ENCODE assay signal across 30 cellular contexts in genomic region chr16:58226790-58227189, GRCh38.
"Had no signal": no experiment of that assay in that cellular context is flagged by ENCODE, and none has a peak within 500 bp of the region (broad histone marks: within the 10 kb centered on the region; RNA-seq: fewer than 3 reads in every experiment).

No MANE protein-coding gene starts in this region.

- H3K4me3 Mint-ChIP-seq: dendritic cell treated with granulocyte-macrophage colony-stimulating factor and Interleukin-4, amounts not matched to agents 40 ng/mL and 50 ng/mL, for 4 days; effector memory CD8-positive, alpha-beta T cell; endodermal cell had no signal

- H3K9me3 ChIP-seq: colonic mucosa, esophagus muscularis mucosa, esophagus squamous epithelium, gastrocnemius medialis, gastroesophageal sphincter, heart left ventricle, heart right ventricle had no signal

- H2AFZ ChIP-seq: hepatocyte had no signal

- H3K4me3 ChIP-seq: colonic mucosa, coronary artery, dorsolateral prefrontal cortex, esophagus muscularis mucosa, esophagus squamous epithelium, gastrocnemius medialis, gastroesophageal sphincter, heart left ventricle, heart right ventricle, hepatocyte had no signal

- H3K4me2 ChIP-seq: hepatocyte had no signal

- H3K27ac ChIP-seq: colonic mucosa, coronary artery, dorsolateral prefrontal cortex, epithelial cell of prostate, esophagus muscularis mucosa, esophagus squamous epithelium, foreskin keratinocyte, gastrocnemius medialis, gastroesophageal sphincter, heart left ventricle, heart right ventricle, hepatocyte had no signal

- H3K79me2 ChIP-seq: hepatocyte had no signal

- H3K9me3 Mint-ChIP-seq: dendritic cell treated with granulocyte-macrophage colony-stimulating factor and Interleukin-4, amounts not matched to agents 40 ng/mL and 50 ng/mL, for 4 days; effector memory CD8-positive, alpha-beta T cell; endodermal cell had no signal

- H3K27ac Mint-ChIP-seq: dendritic cell treated with granulocyte-macrophage colony-stimulating factor and Interleukin-4, amounts not matched to agents 40 ng/mL and 50 ng/mL, for 4 days; effector memory CD8-positive, alpha-beta T cell; endodermal cell had no signal

- H3K27me3 ChIP-seq: colonic mucosa, dorsolateral prefrontal cortex, esophagus squamous epithelium, gastrocnemius medialis, heart left ventricle, hepatocyte had no signal

- ATAC-seq: effector memory CD8-positive, alpha-beta T cell; esophagus mucosa; foreskin keratinocyte; gastrocnemius medialis; gastroesophageal sphincter; heart left ventricle; heart right ventricle had no signal

- DNase-seq: colonic mucosa; cortex of kidney; dermis blood vessel endothelial cell; dorsolateral prefrontal cortex; effector CD4-positive, alpha-beta T cell; effector CD8-positive, alpha-beta T cell; effector memory CD4-positive, alpha-beta T cell; effector memory CD8-positive, alpha-beta T cell; endodermal cell; erythroblast; esophagus squamous epithelium; foreskin fibroblast; foreskin keratinocyte; foreskin melanocyte; gastrocnemius medialis; glutamatergic neuron; head of caudate nucleus; heart left ventricle; heart right ventricle had no signal

- H3K36me3 ChIP-seq: colonic mucosa, esophagus muscularis mucosa, esophagus squamous epithelium, gastrocnemius medialis, gastroesophageal sphincter, heart left ventricle, heart right ventricle had no signal

- FAIRE-seq: colon, endometrium, endothelial cell of umbilical vein, frontal cortex had no signal

- H3K4me1 ChIP-seq: colonic mucosa, esophagus muscularis mucosa, foreskin keratinocyte, gastrocnemius medialis, gastroesophageal sphincter, heart left ventricle, heart right ventricle had no signal
